26 cellular contexts compared by ENCODE assay signal in genomic region chr1:181490276-181490675, GRCh38. TPM values are rescaled to one million over a fixed set of nuclear protein-coding genes. Genes with fewer than 3 reads are reported as not detected.
"Had no signal": no experiment of that assay in that cellular context is flagged by ENCODE, and none has a peak within 500 bp of the region (broad histone marks: within the 10 kb centered on the region; RNA-seq: fewer than 3 reads in every experiment).

No MANE protein-coding gene starts in this region.

- H3K4me2 ChIP-seq: neural progenitor cell had no signal

- H3K27ac ChIP-seq: neural progenitor cell, ovary, parathyroid adenoma, psoas muscle, right lobe of liver, sigmoid colon, suprapubic skin, testis, tibial artery, transverse colon, upper lobe of right lung, uterus had no signal

- H3K9ac ChIP-seq: neural progenitor cell, parathyroid adenoma had no signal

- H3K9me3 ChIP-seq: ovary, psoas muscle, right lobe of liver, sigmoid colon, suprapubic skin, testis, tibial artery, transverse colon, upper lobe of right lung, uterus had no signal

- H3K4me1 Mint-ChIP-seq: stimulated activated effector memory CD8-positive, alpha-beta T cell treated with anti-CD3 and anti-CD28 coated beads, Interleukin-12 subunit alpha, Interleukin-12 subunit beta, amount 100 ng/mL, for 72 hours had no signal

- H3K27ac Mint-ChIP-seq: natural killer cell treated with Interleukin-12 subunit alpha and Interleukin-12 subunit beta and Interleukin-15 and Interleukin-18, amount 100 ng/mL, for 72 hours; neural progenitor cell; progenitor cell of endocrine pancreas; stimulated activated effector memory CD8-positive, alpha-beta T cell treated with anti-CD3 and anti-CD28 coated beads, Interleukin-12 subunit alpha, Interleukin-12 subunit beta, amount 100 ng/mL, for 72 hours; stimulated activated naive B cell treated with anti-CD40 and anti-IgM and Interleukin-4, amounts not matched to agents 10 μg/mL and 1 μg/mL and 100 μg/mL, for 72 hours; stimulated activated naive CD8-positive, alpha-beta T cell treated with anti-CD3 and anti-CD28 coated beads, Interleukin-15, amount 100 ng/mL, for 72 hours; type B pancreatic cell had no signal

- H3K27me3 ChIP-seq: ovary, testis had no signal

- H3K4me3 ChIP-seq: neural progenitor cell, ovary, psoas muscle, right lobe of liver, sigmoid colon, suprapubic skin, testis, tibial artery, transverse colon, upper lobe of right lung, uterus had no signal

- H3K79me2 ChIP-seq: parathyroid adenoma had no signal

- ATAC-seq: naive thymus-derived CD8-positive, alpha-beta T cell; natural killer cell treated with Interleukin-12 subunit alpha and Interleukin-12 subunit beta and Interleukin-15 and Interleukin-18, amount 100 ng/mL, for 72 hours; right lobe of liver; stimulated activated effector memory CD8-positive, alpha-beta T cell treated with anti-CD3 and anti-CD28 coated beads, Interleukin-12 subunit alpha, Interleukin-12 subunit beta, amount 100 ng/mL, for 72 hours; stimulated activated naive B cell treated with anti-CD40 and anti-IgM and Interleukin-4, amounts not matched to agents 10 μg/mL and 1 μg/mL and 100 μg/mL, for 72 hours; stimulated activated naive CD8-positive, alpha-beta T cell treated with anti-CD3 and anti-CD28 coated beads, Interleukin-15, amount 100 ng/mL, for 72 hours; stimulated activated naive CD8-positive, alpha-beta T cell treated with anti-CD3 and anti-CD28 coated beads, Interleukin-15, Interleukin-2, amounts not matched to agents 100 U/mL and 50 U/mL, for 24 hours had no signal

- H3K4me3 Mint-ChIP-seq: naive thymus-derived CD8-positive, alpha-beta T cell; natural killer cell treated with Interleukin-12 subunit alpha and Interleukin-12 subunit beta and Interleukin-15 and Interleukin-18, amount 100 ng/mL, for 72 hours; neural progenitor cell; stimulated activated effector memory CD8-positive, alpha-beta T cell treated with anti-CD3 and anti-CD28 coated beads, Interleukin-12 subunit alpha, Interleukin-12 subunit beta, amount 100 ng/mL, for 72 hours; stimulated activated naive B cell treated with anti-CD40 and anti-IgM and Interleukin-4, amounts not matched to agents 10 μg/mL and 1 μg/mL and 100 μg/mL, for 72 hours; stimulated activated naive CD8-positive, alpha-beta T cell treated with anti-CD3 and anti-CD28 coated beads, Interleukin-15, amount 100 ng/mL, for 72 hours; type B pancreatic cell had no signal

- H3K36me3 Mint-ChIP-seq: naive thymus-derived CD8-positive, alpha-beta T cell; natural killer cell treated with Interleukin-12 subunit alpha and Interleukin-12 subunit beta and Interleukin-15 and Interleukin-18, amount 100 ng/mL, for 72 hours; neural progenitor cell; stimulated activated effector memory CD8-positive, alpha-beta T cell treated with anti-CD3 and anti-CD28 coated beads, Interleukin-12 subunit alpha, Interleukin-12 subunit beta, amount 100 ng/mL, for 72 hours; stimulated activated naive B cell treated with anti-CD40 and anti-IgM and Interleukin-4, amounts not matched to agents 10 μg/mL and 1 μg/mL and 100 μg/mL, for 72 hours; type B pancreatic cell had no signal

- H3K9me3 Mint-ChIP-seq: naive thymus-derived CD8-positive, alpha-beta T cell; natural killer cell treated with Interleukin-12 subunit alpha and Interleukin-12 subunit beta and Interleukin-15 and Interleukin-18, amount 100 ng/mL, for 72 hours; stimulated activated effector memory CD8-positive, alpha-beta T cell treated with anti-CD3 and anti-CD28 coated beads, Interleukin-12 subunit alpha, Interleukin-12 subunit beta, amount 100 ng/mL, for 72 hours; stimulated activated naive B cell treated with anti-CD40 and anti-IgM and Interleukin-4, amounts not matched to agents 10 μg/mL and 1 μg/mL and 100 μg/mL, for 72 hours; stimulated activated naive CD8-positive, alpha-beta T cell treated with anti-CD3 and anti-CD28 coated beads, Interleukin-15, amount 100 ng/mL, for 72 hours; type B pancreatic cell had no signal

- H3K4me1 ChIP-seq: parathyroid adenoma, psoas muscle, right lobe of liver, testis had no signal

- H3K36me3 ChIP-seq: neural progenitor cell, ovary, right lobe of liver, sigmoid colon, suprapubic skin, tibial artery, transverse colon, upper lobe of right lung, uterus had no signal

- H2AFZ ChIP-seq: neural progenitor cell, parathyroid adenoma had no signal

- DNase-seq: naive thymus-derived CD8-positive, alpha-beta T cell; occipital lobe; ovary; psoas muscle; right lobe of liver; small intestine; stimulated activated CD4-positive, alpha-beta T cell treated with anti-CD3 and anti-CD28 coated beads, Interleukin-15, amount 100 ng/mL, for 24 hours; stimulated activated CD4-positive, alpha-beta T cell treated with anti-CD3 and anti-CD28 coated beads, Interleukin-2, amount 100 ng/mL, for 24 hours; stimulated activated CD4-positive, alpha-beta T cell treated with anti-CD3 and anti-CD28 coated beads, Interleukin-2, amount 100 ng/mL, for 48 hours; stimulated activated CD4-positive, alpha-beta T cell treated with anti-CD3 and anti-CD28 coated beads, Interleukin-4, amount 100 ng/mL, for 24 hours; stimulated activated naive B cell treated with anti-CD40 and anti-IgM and Interleukin-4, amounts not matched to agents 10 μg/mL and 1 μg/mL and 100 μg/mL, for 72 hours; stimulated activated naive CD8-positive, alpha-beta T cell treated with anti-CD3 and anti-CD28 coated beads, Interleukin-15, amount 100 ng/mL, for 72 hours; stimulated activated naive CD8-positive, alpha-beta T cell treated with anti-CD3 and anti-CD28 coated beads, Interleukin-15, Interleukin-2, amounts not matched to agents 100 U/mL and 50 U/mL, for 24 hours; testis; tibial artery; transverse colon; upper lobe of right lung had no signal

RNA-seq across cellular contexts. Expression of gene CACNA1E, which starts 7.0 kb away (rescaled TPM):
- total RNA-seq: naive thymus-derived CD8-positive, alpha-beta T cell; suprapubic skin had no signal
- polyA plus RNA-seq: naive thymus-derived CD8-positive, alpha-beta T cell had no signal
